ENCODE assay signal across 1 cellular context in the genomic region with DNA sequence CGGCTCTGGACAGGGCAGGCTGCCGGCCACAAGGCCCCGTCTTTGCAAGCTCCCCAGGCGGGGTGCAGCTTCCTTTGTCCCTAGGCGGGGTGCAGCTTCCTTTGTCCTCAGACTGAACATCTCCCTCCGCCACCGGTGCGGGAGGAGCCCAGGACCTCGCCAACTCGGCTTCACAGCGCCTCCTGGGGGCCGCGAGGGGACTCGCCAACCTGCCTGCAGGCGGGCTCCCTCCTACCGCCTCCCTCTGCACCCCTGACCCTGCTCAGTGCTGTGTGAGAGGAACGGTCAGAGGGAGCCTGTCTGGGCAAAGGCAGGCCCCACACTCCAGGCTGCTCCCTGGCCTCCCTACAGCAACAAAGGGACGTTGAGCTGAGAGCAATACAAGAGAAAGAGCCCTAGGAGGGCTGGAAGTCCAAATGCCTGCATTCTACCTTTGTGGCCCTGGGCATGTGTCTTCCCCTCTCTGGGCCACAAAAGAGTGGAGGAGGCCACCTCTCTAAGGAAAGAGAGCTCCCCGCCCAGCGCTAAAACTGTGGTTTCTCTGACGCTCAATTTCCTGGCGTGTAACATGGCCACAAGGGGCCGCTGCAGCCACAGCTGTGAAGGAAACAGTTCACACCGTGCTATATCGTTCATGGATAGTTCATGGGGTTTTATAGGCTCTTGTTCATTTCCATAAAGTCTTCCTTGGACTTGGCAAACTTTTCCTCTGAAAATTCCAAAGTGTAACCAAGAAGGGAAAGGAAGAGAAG.
TF ChIP-seq lines count a peak whose summit lies in the region.

No MANE protein-coding gene starts in this region.

TF ChIP-seq in HepG2, 621 proteins besides CTCF, POLR2A, EP300 and RAD21 (continued from another document and continues in another):
- TF ChIP-seq, protein P1, sequence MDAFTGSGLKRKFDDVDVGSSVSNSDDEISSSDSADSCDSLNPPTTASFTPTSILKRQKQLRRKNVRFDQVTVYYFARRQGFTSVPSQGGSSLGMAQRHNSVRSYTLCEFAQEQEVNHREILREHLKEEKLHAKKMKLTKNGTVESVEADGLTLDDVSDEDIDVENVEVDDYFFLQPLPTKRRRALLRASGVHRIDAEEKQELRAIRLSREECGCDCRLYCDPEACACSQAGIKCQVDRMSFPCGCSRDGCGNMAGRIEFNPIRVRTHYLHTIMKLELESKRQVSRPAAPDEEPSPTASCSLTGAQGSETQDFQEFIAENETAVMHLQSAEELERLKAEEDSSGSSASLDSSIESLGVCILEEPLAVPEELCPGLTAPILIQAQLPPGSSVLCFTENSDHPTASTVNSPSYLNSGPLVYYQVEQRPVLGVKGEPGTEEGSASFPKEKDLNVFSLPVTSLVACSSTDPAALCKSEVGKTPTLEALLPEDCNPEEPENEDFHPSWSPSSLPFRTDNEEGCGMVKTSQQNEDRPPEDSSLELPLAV (CRISPR knock-in tag; conservative IDR thresholded peaks at IDR 0.05; ENCODE audit: low read depth) = no peak
- TF ChIP-seq ZSCAN9 (CRISPR knock-in tag; IDR thresholded peaks at IDR 0.05; ENCODE audit: borderline replicate concordance) (no peak; the same call in 1 of the 2 replicates), NR2F2 (IDR thresholded peaks at IDR 0.05; ENCODE audit: borderline replicate concordance, low read depth) (peak; percentile 55; the same call in 1 of the 2 replicates), ZNF790 (CRISPR knock-in tag; IDR thresholded peaks at IDR 0.05; ENCODE audit: borderline replicate concordance) (no peak), AGO2 (optimal IDR thresholded peaks at IDR 0.05; ENCODE audit: low read depth, low read length) (no peak), ZNF484 (CRISPR knock-in tag; IDR thresholded peaks at IDR 0.05; ENCODE audit: borderline replicate concordance, low read depth) (no peak; the same call in 1 of the 2 replicates), ZNF432 (CRISPR knock-in tag; IDR thresholded peaks at IDR 0.05; ENCODE audit: borderline replicate concordance) (no peak), SALL2 (CRISPR knock-in tag; IDR thresholded peaks at IDR 0.05) (peak; percentile 49; the same call in 1 of the 2 replicates), PPARG (CRISPR knock-in tag; conservative IDR thresholded peaks at IDR 0.05) (peak; percentile 62), MAFK (conservative IDR thresholded peaks at IDR 0.05 in 1 of 2, IDR thresholded peaks at IDR 0.05 in 1 of 2; ENCODE audit: low read length in 2 of 2) (no peak), ZNF883 (CRISPR knock-in tag; IDR thresholded peaks at IDR 0.05; ENCODE audit: not compliant biosample characterization) (peak; percentile 61), SAP130 (CRISPR knock-in tag; IDR thresholded peaks at IDR 0.05; ENCODE audit: low read depth) (no peak; the same call in none of the 2 replicates), FOXJ3 (CRISPR knock-in tag; IDR thresholded peaks at IDR 0.05; ENCODE audit: borderline replicate concordance) (no peak), ZNF780A (CRISPR knock-in tag; IDR thresholded peaks at IDR 0.05) (no peak), YY1 (IDR thresholded peaks at IDR 0.05; ENCODE audit: insufficient read depth, insufficient replicate concordance, low read depth, low read length) (peak; percentile 35), EEA1 (CRISPR knock-in tag; IDR thresholded peaks at IDR 0.05; ENCODE audit: borderline replicate concordance) (no peak), ZFP37 (CRISPR knock-in tag; IDR thresholded peaks at IDR 0.05; ENCODE audit: borderline replicate concordance) (no peak), EZH2 (conservative IDR thresholded peaks at IDR 0.05; ENCODE audit: low read depth, low read length) (no peak), HNRNPH1 (optimal IDR thresholded peaks at IDR 0.05; ENCODE audit: low read depth, low read length) (no peak), NFE2L2 (IDR thresholded peaks at IDR 0.05; ENCODE audit: low read length) (no peak), ZNF335 (CRISPR knock-in tag; IDR thresholded peaks at IDR 0.05) (no peak), ZSCAN22 (CRISPR knock-in tag; IDR thresholded peaks at IDR 0.05) (peak; percentile 89), ZNF792 (CRISPR knock-in tag; IDR thresholded peaks at IDR 0.05) (peak; percentile 58; the same call in 1 of the 2 replicates), FLYWCH1 (CRISPR knock-in tag; IDR thresholded peaks at IDR 0.05) (no peak), RARA (CRISPR knock-in tag; IDR thresholded peaks at IDR 0.05) (no peak), TEAD2 (CRISPR knock-in tag; IDR thresholded peaks at IDR 0.05) (no peak), ZNF788 (CRISPR knock-in tag; IDR thresholded peaks at IDR 0.05; ENCODE audit: borderline replicate concordance) (no peak), ZNF644 (CRISPR knock-in tag; IDR thresholded peaks at IDR 0.05; ENCODE audit: low read depth) (no peak), ZNF775 (CRISPR knock-in tag; IDR thresholded peaks at IDR 0.05; ENCODE audit: borderline replicate concordance) (no peak), FIP1L1 (IDR thresholded peaks at IDR 0.05; ENCODE audit: borderline replicate concordance, insufficient read depth, low read depth, low read length) (no peak), SPEN (CRISPR knock-in tag; IDR thresholded peaks at IDR 0.05; ENCODE audit: low read depth) (no peak; the same call in 1 of the 2 replicates), RAD51 (IDR thresholded peaks at IDR 0.05; ENCODE audit: borderline replicate concordance) (no peak)
- TF ChIP-seq, protein P2, sequence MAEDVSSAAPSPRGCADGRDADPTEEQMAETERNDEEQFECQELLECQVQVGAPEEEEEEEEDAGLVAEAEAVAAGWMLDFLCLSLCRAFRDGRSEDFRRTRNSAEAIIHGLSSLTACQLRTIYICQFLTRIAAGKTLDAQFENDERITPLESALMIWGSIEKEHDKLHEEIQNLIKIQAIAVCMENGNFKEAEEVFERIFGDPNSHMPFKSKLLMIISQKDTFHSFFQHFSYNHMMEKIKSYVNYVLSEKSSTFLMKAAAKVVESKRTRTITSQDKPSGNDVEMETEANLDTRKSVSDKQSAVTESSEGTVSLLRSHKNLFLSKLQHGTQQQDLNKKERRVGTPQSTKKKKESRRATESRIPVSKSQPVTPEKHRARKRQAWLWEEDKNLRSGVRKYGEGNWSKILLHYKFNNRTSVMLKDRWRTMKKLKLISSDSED (CRISPR knock-in tag; IDR thresholded peaks at IDR 0.05) = no peak
- TF ChIP-seq, protein P3, sequence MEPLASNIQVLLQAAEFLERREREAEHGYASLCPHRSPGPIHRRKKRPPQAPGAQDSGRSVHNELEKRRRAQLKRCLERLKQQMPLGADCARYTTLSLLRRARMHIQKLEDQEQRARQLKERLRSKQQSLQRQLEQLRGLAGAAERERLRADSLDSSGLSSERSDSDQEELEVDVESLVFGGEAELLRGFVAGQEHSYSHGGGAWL (CRISPR knock-in tag; IDR thresholded peaks at IDR 0.05) = peak; percentile 67
- TF ChIP-seq, protein P4, sequence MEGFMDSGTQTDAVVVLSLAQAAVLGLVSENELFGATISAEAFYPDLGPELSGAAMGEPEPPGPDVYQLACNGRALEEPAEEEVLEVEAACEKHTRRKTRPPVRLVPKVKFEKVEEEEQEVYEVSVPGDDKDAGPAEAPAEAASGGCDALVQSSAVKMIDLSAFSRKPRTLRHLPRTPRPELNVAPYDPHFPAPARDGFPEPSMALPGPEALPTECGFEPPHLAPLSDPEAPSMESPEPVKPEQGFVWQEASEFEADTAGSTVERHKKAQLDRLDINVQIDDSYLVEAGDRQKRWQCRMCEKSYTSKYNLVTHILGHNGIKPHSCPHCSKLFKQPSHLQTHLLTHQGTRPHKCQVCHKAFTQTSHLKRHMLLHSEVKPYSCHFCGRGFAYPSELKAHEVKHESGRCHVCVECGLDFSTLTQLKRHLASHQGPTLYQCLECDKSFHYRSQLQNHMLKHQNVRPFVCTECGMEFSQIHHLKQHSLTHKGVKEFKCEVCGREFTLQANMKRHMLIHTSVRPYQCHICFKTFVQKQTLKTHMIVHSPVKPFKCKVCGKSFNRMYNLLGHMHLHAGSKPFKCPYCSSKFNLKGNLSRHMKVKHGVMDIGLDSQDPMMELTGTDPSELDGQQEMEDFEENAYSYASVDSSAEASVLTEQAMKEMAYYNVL (CRISPR knock-in tag; IDR thresholded peaks at IDR 0.05; ENCODE audit: borderline replicate concordance) = peak; percentile 90; the same call in 1 of the 2 replicates
- TF ChIP-seq, protein P5, sequence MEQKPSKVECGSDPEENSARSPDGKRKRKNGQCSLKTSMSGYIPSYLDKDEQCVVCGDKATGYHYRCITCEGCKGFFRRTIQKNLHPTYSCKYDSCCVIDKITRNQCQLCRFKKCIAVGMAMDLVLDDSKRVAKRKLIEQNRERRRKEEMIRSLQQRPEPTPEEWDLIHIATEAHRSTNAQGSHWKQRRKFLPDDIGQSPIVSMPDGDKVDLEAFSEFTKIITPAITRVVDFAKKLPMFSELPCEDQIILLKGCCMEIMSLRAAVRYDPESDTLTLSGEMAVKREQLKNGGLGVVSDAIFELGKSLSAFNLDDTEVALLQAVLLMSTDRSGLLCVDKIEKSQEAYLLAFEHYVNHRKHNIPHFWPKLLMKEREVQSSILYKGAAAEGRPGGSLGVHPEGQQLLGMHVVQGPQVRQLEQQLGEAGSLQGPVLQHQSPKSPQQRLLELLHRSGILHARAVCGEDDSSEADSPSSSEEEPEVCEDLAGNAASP (CRISPR knock-in tag; IDR thresholded peaks at IDR 0.05; ENCODE audit: borderline replicate concordance) = peak; percentile 20; the same call in 1 of the 2 replicates
- TF ChIP-seq, protein P6, sequence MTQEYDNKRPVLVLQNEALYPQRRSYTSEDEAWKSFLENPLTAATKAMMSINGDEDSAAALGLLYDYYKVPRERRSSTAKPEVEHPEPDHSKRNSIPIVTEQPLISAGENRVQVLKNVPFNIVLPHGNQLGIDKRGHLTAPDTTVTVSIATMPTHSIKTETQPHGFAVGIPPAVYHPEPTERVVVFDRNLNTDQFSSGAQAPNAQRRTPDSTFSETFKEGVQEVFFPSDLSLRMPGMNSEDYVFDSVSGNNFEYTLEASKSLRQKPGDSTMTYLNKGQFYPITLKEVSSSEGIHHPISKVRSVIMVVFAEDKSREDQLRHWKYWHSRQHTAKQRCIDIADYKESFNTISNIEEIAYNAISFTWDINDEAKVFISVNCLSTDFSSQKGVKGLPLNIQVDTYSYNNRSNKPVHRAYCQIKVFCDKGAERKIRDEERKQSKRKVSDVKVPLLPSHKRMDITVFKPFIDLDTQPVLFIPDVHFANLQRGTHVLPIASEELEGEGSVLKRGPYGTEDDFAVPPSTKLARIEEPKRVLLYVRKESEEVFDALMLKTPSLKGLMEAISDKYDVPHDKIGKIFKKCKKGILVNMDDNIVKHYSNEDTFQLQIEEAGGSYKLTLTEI (CRISPR knock-in tag; conservative IDR thresholded peaks at IDR 0.05) = no peak
- TF ChIP-seq, protein P7, sequence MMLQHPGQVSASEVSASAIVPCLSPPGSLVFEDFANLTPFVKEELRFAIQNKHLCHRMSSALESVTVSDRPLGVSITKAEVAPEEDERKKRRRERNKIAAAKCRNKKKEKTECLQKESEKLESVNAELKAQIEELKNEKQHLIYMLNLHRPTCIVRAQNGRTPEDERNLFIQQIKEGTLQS (CRISPR knock-in tag; IDR thresholded peaks at IDR 0.05) = no peak; the same call in 1 of the 2 replicates
- TF ChIP-seq, protein P8, sequence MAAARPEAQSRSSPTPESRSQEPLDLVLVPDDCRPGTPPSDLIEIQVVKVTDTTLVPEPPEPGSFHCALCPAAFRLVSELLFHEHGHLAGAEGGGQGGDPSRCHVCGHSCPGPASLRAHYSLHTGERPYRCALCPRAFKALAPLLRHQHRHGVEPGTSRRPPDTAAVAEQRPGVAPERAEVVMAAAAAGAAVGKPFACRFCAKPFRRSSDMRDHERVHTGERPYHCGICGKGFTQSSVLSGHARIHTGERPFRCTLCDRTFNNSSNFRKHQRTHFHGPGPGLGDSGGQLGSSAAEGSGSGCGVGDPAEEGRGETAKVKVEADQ (CRISPR knock-in tag; IDR thresholded peaks at IDR 0.05; ENCODE audit: borderline replicate concordance) = no peak
- TF ChIP-seq, protein P9, sequence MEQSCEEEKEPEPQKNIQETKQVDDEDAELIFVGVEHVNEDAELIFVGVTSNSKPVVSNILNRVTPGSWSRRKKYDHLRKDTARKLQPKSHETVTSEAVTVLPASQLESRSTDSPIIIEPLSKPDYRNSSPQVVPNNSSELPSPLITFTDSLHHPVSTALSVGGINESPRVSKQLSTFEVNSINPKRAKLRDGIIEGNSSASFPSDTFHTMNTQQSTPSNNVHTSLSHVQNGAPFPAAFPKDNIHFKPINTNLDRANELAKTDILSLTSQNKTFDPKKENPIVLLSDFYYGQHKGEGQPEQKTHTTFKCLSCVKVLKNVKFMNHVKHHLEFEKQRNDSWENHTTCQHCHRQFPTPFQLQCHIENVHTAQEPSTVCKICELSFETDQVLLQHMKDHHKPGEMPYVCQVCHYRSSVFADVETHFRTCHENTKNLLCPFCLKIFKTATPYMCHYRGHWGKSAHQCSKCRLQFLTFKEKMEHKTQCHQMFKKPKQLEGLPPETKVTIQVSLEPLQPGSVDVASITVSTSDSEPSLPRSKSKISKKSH (CRISPR knock-in tag; IDR thresholded peaks at IDR 0.05; ENCODE audit: borderline replicate concordance) = peak; percentile 53; the same call in 1 of the 2 replicates
- TF ChIP-seq, protein P10, sequence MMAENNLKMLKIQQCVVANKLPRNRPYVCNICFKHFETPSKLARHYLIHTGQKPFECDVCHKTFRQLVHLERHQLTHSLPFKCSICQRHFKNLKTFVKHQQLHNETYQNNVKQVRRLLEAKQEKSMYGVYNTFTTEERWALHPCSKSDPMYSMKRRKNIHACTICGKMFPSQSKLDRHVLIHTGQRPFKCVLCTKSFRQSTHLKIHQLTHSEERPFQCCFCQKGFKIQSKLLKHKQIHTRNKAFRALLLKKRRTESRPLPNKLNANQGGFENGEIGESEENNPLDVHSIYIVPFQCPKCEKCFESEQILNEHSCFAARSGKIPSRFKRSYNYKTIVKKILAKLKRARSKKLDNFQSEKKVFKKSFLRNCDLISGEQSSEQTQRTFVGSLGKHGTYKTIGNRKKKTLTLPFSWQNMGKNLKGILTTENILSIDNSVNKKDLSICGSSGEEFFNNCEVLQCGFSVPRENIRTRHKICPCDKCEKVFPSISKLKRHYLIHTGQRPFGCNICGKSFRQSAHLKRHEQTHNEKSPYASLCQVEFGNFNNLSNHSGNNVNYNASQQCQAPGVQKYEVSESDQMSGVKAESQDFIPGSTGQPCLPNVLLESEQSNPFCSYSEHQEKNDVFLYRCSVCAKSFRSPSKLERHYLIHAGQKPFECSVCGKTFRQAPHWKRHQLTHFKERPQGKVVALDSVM (CRISPR knock-in tag; IDR thresholded peaks at IDR 0.05) = no peak
- TF ChIP-seq, protein P11, sequence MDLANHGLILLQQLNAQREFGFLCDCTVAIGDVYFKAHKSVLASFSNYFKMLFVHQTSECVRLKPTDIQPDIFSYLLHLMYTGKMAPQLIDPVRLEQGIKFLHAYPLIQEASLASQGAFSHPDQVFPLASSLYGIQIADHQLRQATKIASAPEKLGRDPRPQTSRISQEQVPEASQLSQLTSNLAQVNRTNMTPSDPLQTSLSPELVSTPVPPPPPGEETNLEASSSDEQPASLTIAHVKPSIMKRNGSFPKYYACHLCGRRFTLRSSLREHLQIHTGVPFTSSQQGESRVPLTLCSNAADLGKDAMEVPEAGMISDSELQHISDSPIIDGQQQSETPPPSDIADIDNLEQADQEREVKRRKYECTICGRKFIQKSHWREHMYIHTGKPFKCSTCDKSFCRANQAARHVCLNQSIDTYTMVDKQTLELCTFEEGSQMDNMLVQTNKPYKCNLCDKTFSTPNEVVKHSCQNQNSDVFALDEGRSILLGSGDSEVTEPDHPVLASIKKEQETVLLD (CRISPR knock-in tag; IDR thresholded peaks at IDR 0.05; ENCODE audit: low read depth) = no peak
